ENCODE assay signal across 8 cellular contexts in genomic region chr5:66144074-66144798, GRCh38. TPM values are rescaled to one million over a fixed set of nuclear protein-coding genes. Genes with fewer than 3 reads are reported as not detected.
DNase-seq lines count a peak whose midpoint lies in the region; ATAC-seq, FAIRE-seq and TF ChIP-seq lines count a peak whose summit lies in the region.

A gene with protein sequence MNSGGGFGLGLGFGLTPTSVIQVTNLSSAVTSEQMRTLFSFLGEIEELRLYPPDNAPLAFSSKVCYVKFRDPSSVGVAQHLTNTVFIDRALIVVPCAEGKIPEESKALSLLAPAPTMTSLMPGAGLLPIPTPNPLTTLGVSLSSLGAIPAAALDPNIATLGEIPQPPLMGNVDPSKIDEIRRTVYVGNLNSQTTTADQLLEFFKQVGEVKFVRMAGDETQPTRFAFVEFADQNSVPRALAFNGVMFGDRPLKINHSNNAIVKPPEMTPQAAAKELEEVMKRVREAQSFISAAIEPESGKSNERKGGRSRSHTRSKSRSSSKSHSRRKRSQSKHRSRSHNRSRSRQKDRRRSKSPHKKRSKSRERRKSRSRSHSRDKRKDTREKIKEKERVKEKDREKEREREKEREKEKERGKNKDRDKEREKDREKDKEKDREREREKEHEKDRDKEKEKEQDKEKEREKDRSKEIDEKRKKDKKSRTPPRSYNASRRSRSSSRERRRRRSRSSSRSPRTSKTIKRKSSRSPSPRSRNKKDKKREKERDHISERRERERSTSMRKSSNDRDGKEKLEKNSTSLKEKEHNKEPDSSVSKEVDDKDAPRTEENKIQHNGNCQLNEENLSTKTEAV (plus strand): TSS chr5:66144300. CDS start chr5:66144377, 77 bp downstream.

- H3K4me1 Mint-ChIP-seq in activated naive CD8-positive, alpha-beta T cell treated with anti-CD3 and anti-CD28 coated beads, Interleukin-2, amount 50 U/mL, for 24 hours, result peaks cover 53% of the 10 kb centered on the region

- H3K27me3 ChIP-seq in pancreas (no peaks in the 10 kb centered on the region), thyroid gland (no peaks in the 10 kb centered on the region)

- FAIRE-seq in pancreas (lab: Jason Lieb, UNC), result no peak

- H3K4me1 ChIP-seq in pancreas, result peaks cover 0 to 29% (median 21%) of the 10 kb centered on the region in 3 donors
- peaks cover 17 to 28% of the 10 kb centered on the region in 2 donors for H3K4me1 ChIP-seq in thyroid gland

- no peaks in the 10 kb centered on the region for H3K9me3 ChIP-seq in pancreas
- H3K9me3 ChIP-seq in thyroid gland, result no peaks in the 10 kb centered on the region

- no peaks in the 10 kb centered on the region for H3K36me3 ChIP-seq in pancreas
- H3K36me3 ChIP-seq in thyroid gland, result no peaks in the 10 kb centered on the region

- H3K27ac Mint-ChIP-seq in activated naive CD8-positive, alpha-beta T cell treated with anti-CD3 and anti-CD28 coated beads, Interleukin-2, amount 50 U/mL, for 24 hours, result peak within 1 kb of the TSS; percentile 99

- WGBS in pancreas, 2 donors, result 0 to 1% methylated on average over 83 of the region's 83 CpGs
- 0% methylated on average over 32 to 39 of the region's 83 CpGs for WGBS in thyroid gland, 2 donors

- intact Hi-C loops in Right ventricle myocardium superior (cut with DNase I), result loop anchor here (10.0 kb wide), 1 partner anchor 219 kb away; the partner anchor contains the start of gene ERBIN
- intact Hi-C loops in pancreas (cut with DNase I), result no loop called here
- intact Hi-C loops in thyroid gland (cut with DNase I), result loop anchor here (5.0 kb wide), 1 partner anchor 217 kb away; the partner anchor contains the start of gene ERBIN

- H3K4me3 Mint-ChIP-seq in activated naive CD8-positive, alpha-beta T cell treated with anti-CD3 and anti-CD28 coated beads, Interleukin-2, amount 50 U/mL, for 24 hours, result peak within 1 kb of the TSS; percentile 95

- no peak for TF ChIP-seq CTCF in GM12875 (IDR thresholded peaks at IDR 0.05; ENCODE audit: borderline replicate concordance, insufficient read depth, low read depth, low read length)
- TF ChIP-seq CTCF in pancreas (IDR thresholded peaks at IDR 0.05), result no peak
- TF ChIP-seq CTCF in thyroid gland (IDR thresholded peaks at IDR 0.05), result peak in 1 of 6 experiments; percentile 17

- H3K4me3 ChIP-seq in GM12875 (ENCODE audit: low read depth, low read length) (peak within 1 kb of the TSS; percentile 84), pancreas (peak within 1 kb of the TSS; percentile 61 to 81 (median 74)), thyroid gland (replicated peaks in 1 of 3) (peak within 1 kb of the TSS; percentile 13 to 74 (median 54))

- no peaks in the 10 kb centered on the region for H3K9me3 Mint-ChIP-seq in activated naive CD8-positive, alpha-beta T cell treated with anti-CD3 and anti-CD28 coated beads, Interleukin-2, amount 50 U/mL, for 24 hours

- no peaks in the 10 kb centered on the region for H3K27me3 Mint-ChIP-seq in activated naive CD8-positive, alpha-beta T cell treated with anti-CD3 and anti-CD28 coated beads, Interleukin-2, amount 50 U/mL, for 24 hours

- peak; percentile 56 to 89 for TF ChIP-seq POLR2A in thyroid gland (IDR thresholded peaks at IDR 0.05)

- H3K27ac ChIP-seq in pancreas (peak within 1 kb of the TSS; percentile 97 to 100 (median 98)), thyroid gland (peak within 1 kb of the TSS; percentile 98 to 99 (median 99))

- DNase-seq in NCI-H1417 (lab: John Stamatoyannopoulos, UW) (peak; percentile 91 to 96 (median 93)), SW480 (ENCODE audit: low spot score) (peak; percentile 91), Right ventricle myocardium superior (peak; percentile 96), pancreas (peak; percentile 89 to 95 (median 92)), thyroid gland (peak; percentile 95 to 97)
- peak; percentile 91 for DNase-seq in activated naive CD8-positive, alpha-beta T cell treated with anti-CD3 and anti-CD28 coated beads, Interleukin-2, amount 50 U/mL, for 24 hours

- peaks cover 15% of the 10 kb centered on the region for H3K36me3 Mint-ChIP-seq in activated naive CD8-positive, alpha-beta T cell treated with anti-CD3 and anti-CD28 coated beads, Interleukin-2, amount 50 U/mL, for 24 hours (ENCODE audit: low read depth)

- ATAC-seq in HG02763 (IDR thresholded peaks at IDR 0.05; ENCODE audit: unreplicated experiment) (peak; percentile 90), Right ventricle myocardium superior (ENCODE audit: poor library complexity) (peak; percentile 97), pancreas (peak; percentile 93 to 97 (median 93))
- peak; percentile 92 for ATAC-seq in activated naive CD8-positive, alpha-beta T cell treated with anti-CD3 and anti-CD28 coated beads, Interleukin-2, amount 50 U/mL, for 24 hours

RNA-seq across cellular contexts. Expression of the gene that starts here (rescaled TPM):
- total RNA-seq in Right ventricle myocardium superior (27.0 TPM), pancreas (10 to 100 TPM; 21.1 to 37.3 (median 31.8) TPM), thyroid gland (100 to 1,000 TPM; 124 to 236 (median 192) TPM)
- polyA plus RNA-seq in pancreas, result 10 to 100 TPM; 39.4 to 56.6 TPM

Comparison
In these comparisons a context has a peak if more than half of its experiments do, and no peak if none do; other contexts are left out.
1. Peak in every context shown above with its lines: DNase-seq, ATAC-seq, H3K4me3 ChIP-seq and H3K27ac ChIP-seq.
2. intact Hi-C loops: an anchor here in Right ventricle myocardium superior (10.0 kb wide) and thyroid gland (5.0 kb wide); none called in pancreas.